ENCODE assay signal across 24 cellular contexts in the genomic region with DNA sequence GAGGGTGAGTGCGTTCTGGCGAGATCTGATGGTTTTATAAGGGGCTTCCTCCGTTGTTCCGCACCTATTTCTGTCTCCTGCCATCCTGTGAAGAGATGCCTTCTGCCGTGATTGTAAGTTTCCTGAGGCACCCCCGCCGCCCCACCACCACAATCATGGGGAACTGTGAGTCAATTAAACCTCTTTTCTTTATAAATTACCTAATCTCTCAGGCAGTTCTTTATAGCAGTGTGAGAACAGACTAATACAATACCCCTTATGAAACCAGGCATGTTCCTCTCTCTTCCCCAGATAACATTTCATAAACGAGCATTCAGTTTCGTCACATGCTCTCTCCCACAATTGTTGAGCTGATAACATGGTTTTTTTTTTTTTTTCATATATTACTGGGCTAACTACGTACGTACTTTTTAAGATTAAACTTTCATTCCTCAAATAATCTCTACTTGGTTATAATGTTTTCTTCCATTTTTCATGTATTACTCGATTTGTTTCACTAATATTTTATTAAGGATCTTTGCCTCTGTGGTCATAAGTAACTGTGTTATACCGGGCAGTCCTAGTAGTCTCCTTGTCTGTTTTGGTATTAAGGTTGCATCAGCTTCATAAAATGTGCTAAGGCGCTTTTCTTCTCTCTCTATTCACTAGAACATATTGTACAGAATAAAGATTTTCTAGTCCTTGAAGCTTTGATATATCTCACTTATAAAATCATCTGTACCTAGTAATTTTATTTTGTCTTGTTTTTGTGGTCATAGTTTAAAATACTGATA.
"Had no signal": no experiment of that assay in that cellular context is flagged by ENCODE, and none has a peak within 500 bp of the region (broad histone marks: within the 10 kb centered on the region; RNA-seq: fewer than 3 reads in every experiment).

No MANE protein-coding gene starts in this region.

- H3K36me3 ChIP-seq: gastroesophageal sphincter, spleen, suprapubic skin, tibial nerve had no signal

- H3K27ac ChIP-seq: body of pancreas, coronary artery, dorsolateral prefrontal cortex, gastroesophageal sphincter, hepatocyte, spleen, suprapubic skin, tibial nerve, VCaP had no signal

- ATAC-seq: body of pancreas; gastroesophageal sphincter; left cardiac atrium; left ventricle myocardium superior; mucosa of descending colon; natural killer cell treated with Interleukin-12 subunit alpha and Interleukin-12 subunit beta and Interleukin-15 and Interleukin-18, amount 100 ng/mL, for 72 hours; right cardiac atrium had no signal

- DNase-seq: activated CD4-positive, alpha-beta T cell treated with anti-CD3 and anti-CD28 coated beads for 48 hours; activated CD4-positive, alpha-beta T cell treated with anti-CD3 and anti-CD28 coated beads, Interleukin-2, amount 50 U/mL, for 48 hours; activated CD8-positive, alpha-beta memory T cell treated with anti-CD3 and anti-CD28 coated beads for 24 hours; activated effector memory CD4-positive, alpha-beta T cell treated with Interleukin-2 at 50 U/mL for 16 hours; activated naive CD4-positive, alpha-beta T cell treated with Interleukin-2 at 50 U/mL for 16 hours; aorta; body of pancreas; dorsolateral prefrontal cortex; effector memory CD4-positive, alpha-beta T cell; islet precursor cell; left cardiac atrium; left ventricle myocardium superior; mucosa of descending colon; posterior cingulate gyrus; right cardiac atrium; spleen; stimulated activated naive CD4-positive, alpha-beta T cell had no signal

- H3K9me3 ChIP-seq: body of pancreas, mucosa of descending colon, spleen, suprapubic skin, tibial nerve had no signal

- H3K4me3 ChIP-seq: body of pancreas, coronary artery, dorsolateral prefrontal cortex, gastroesophageal sphincter, hepatocyte, mucosa of descending colon, spleen, suprapubic skin, tibial nerve had no signal

- H3K4me1 ChIP-seq: body of pancreas, gastroesophageal sphincter, spleen, suprapubic skin, tibial nerve had no signal

- H3K27me3 ChIP-seq: body of pancreas, dorsolateral prefrontal cortex, tibial nerve had no signal
